Comparison of ENCODE assay signal across 8 cellular contexts in genomic region chr7:92833024-92833765, GRCh38. TPM values are rescaled to one million over a fixed set of nuclear protein-coding genes. Genes with fewer than 3 reads are reported as not detected.
A peak's percentile ranks its signal among the peaks of the same experiment; 100 is the strongest.
DNase-seq lines count a peak whose midpoint lies in the region; ATAC-seq and TF ChIP-seq lines count a peak whose summit lies in the region.

No MANE protein-coding gene starts in this region.

- H3K9ac ChIP-seq in SK-N-MC (ENCODE audit: insufficient read length) (peak overlapping the region; percentile 61), trophoblast cell (ENCODE audit: low read length) (peak overlapping the region; percentile 80)

- TF ChIP-seq CTCF in LNCaP clone FGC (IDR thresholded peaks at IDR 0.05; ENCODE audit: control insufficient read depth, extremely low read depth, insufficient read depth) (peak; percentile 96), upper lobe of left lung (IDR thresholded peaks at IDR 0.05) (peak; percentile 74 to 96 (median 93))

- peak overlapping the region; percentile 65 for H3K14ac ChIP-seq in trophoblast cell (ENCODE audit: low read length)

- H2AK5ac ChIP-seq in trophoblast cell (ENCODE audit: low read length), result no peak overlapping the region

- H3K9me3 Mint-ChIP-seq in activated naive CD4-positive, alpha-beta T cell treated with anti-CD3 and anti-CD28 coated beads, Interleukin-2, amount 50 U/mL, for 24 hours, result no peaks in the 10 kb centered on the region

- peaks cover 57% of the 10 kb centered on the region for H3K4me1 Mint-ChIP-seq in activated naive CD4-positive, alpha-beta T cell treated with anti-CD3 and anti-CD28 coated beads, Interleukin-2, amount 50 U/mL, for 24 hours

- peak overlapping the region; percentile 31 for H3K4ac ChIP-seq in trophoblast cell (ENCODE audit: low read depth, low read length)

- H3K27me3 ChIP-seq in trophoblast cell (ENCODE audit: insufficient read depth, low read length) (no peaks in the 10 kb centered on the region), upper lobe of left lung (no peaks in the 10 kb centered on the region)

- peak overlapping the region; percentile 95 for H3K4me2 ChIP-seq in trophoblast cell (ENCODE audit: low read length)

- H3K4me3 ChIP-seq in LNCaP clone FGC (ENCODE audit: low read depth, low read length), result peak overlapping the region; percentile 51
- peak overlapping the region; percentile 96 for H3K4me3 ChIP-seq in SK-N-MC
- H3K4me3 ChIP-seq in trophoblast cell (ENCODE audit: low read depth, low read length), result peak overlapping the region; percentile 92
- peak overlapping the region; percentile 67 to 92 (median 78) for H3K4me3 ChIP-seq in upper lobe of left lung

- peak overlapping the region; percentile 24 for H4K8ac ChIP-seq in trophoblast cell (ENCODE audit: low read depth, low read length)

- peak overlapping the region; percentile 66 for H2BK5ac ChIP-seq in trophoblast cell (ENCODE audit: low read depth, low read length, poor library complexity)

- H3K9me3 ChIP-seq in SK-N-MC (ENCODE audit: low read depth, low read length), result no peaks in the 10 kb centered on the region
- H3K9me3 ChIP-seq in trophoblast cell (ENCODE audit: insufficient read depth, low read depth, low read length), result no peaks in the 10 kb centered on the region
- H3K9me3 ChIP-seq in upper lobe of left lung, result no peaks in the 10 kb centered on the region

- no peak overlapping the region for H3K23ac ChIP-seq in trophoblast cell (ENCODE audit: low read length)

- intact Hi-C loops in Right ventricle myocardium superior (cut with DNase I), result loop anchor here (2.0 to 5.0 kb wide), 2 partner anchors 140 to 211 kb away; no protein-coding TSS in a partner anchor

- H3K27ac ChIP-seq in SK-N-MC, result no peak overlapping the region
- peak overlapping the region; percentile 74 for H3K27ac ChIP-seq in trophoblast cell (ENCODE audit: low read depth, low read length)
- peak overlapping the region; percentile 73 to 89 (median 87) for H3K27ac ChIP-seq in upper lobe of left lung

- no peaks in the 10 kb centered on the region for H3K36me3 ChIP-seq in SK-N-MC (ENCODE audit: insufficient read depth, low read length)
- peaks cover 0 to 2% of the 10 kb centered on the region in 2 experiments for H3K36me3 ChIP-seq in trophoblast cell (ENCODE audit: control insufficient read depth in 1 of 2, insufficient read depth in 2 of 2, low read length in 2 of 2)
- H3K36me3 ChIP-seq in upper lobe of left lung, result no peaks in the 10 kb centered on the region

- no peak for TF ChIP-seq EP300 in upper lobe of left lung (IDR thresholded peaks at IDR 0.05)

- peak overlapping the region; percentile 34 for H2BK12ac ChIP-seq in trophoblast cell (ENCODE audit: low read length)

- H3K79me1 ChIP-seq in trophoblast cell (ENCODE audit: low read length), result peaks cover 42% of the 10 kb centered on the region

- DNase-seq in G401 (ENCODE audit: low spot score), result peak; percentile 84
- DNase-seq in H4 (ENCODE audit: low spot score), result peak; percentile 93
- DNase-seq in LNCaP clone FGC (ENCODE audit: low read depth), result peak; percentile 41
- DNase-seq in SK-N-MC (ENCODE audit: low read depth, low spot score), result no peak
- DNase-seq in Right ventricle myocardium superior, result peak; percentile 91
- DNase-seq in trophoblast cell, result peak; percentile 65 to 85
- DNase-seq in upper lobe of left lung, result peak; percentile 93 to 95

- peak overlapping the region; percentile 64 for H3K18ac ChIP-seq in trophoblast cell (ENCODE audit: low read length)

- H3K4me3 Mint-ChIP-seq in activated naive CD4-positive, alpha-beta T cell treated with anti-CD3 and anti-CD28 coated beads, Interleukin-2, amount 50 U/mL, for 24 hours, result peak overlapping the region; percentile 98

- H2BK120ac ChIP-seq in trophoblast cell (ENCODE audit: insufficient read depth, low read length, poor library complexity), result peak overlapping the region; percentile 62

- peak in 1 of 4 donors; percentile 39 for TF ChIP-seq POLR2A in upper lobe of left lung (IDR thresholded peaks at IDR 0.05)

- no peaks in the 10 kb centered on the region for H3K27me3 Mint-ChIP-seq in activated naive CD4-positive, alpha-beta T cell treated with anti-CD3 and anti-CD28 coated beads, Interleukin-2, amount 50 U/mL, for 24 hours

- H3K4me1 ChIP-seq in trophoblast cell (ENCODE audit: control insufficient read depth in 1 of 2, insufficient read depth in 2 of 2, low read length in 2 of 2) (peaks cover 0 to 4% of the 10 kb centered on the region in 2 experiments), upper lobe of left lung (peaks cover 17 to 43% (median 27%) of the 10 kb centered on the region in 4 donors)

- ATAC-seq in Right ventricle myocardium superior (ENCODE audit: poor library complexity) (peak; percentile 84), upper lobe of left lung (ENCODE audit: low FRiP score in 2 of 2) (peak; percentile 81 to 93)

- H3K27ac Mint-ChIP-seq in activated naive CD4-positive, alpha-beta T cell treated with anti-CD3 and anti-CD28 coated beads, Interleukin-2, amount 50 U/mL, for 24 hours, result peak overlapping the region; percentile 99

- peak overlapping the region; percentile 33 for H2AFZ ChIP-seq in trophoblast cell (ENCODE audit: insufficient read depth, low read length, poor library complexity)

- H4K12ac ChIP-seq in trophoblast cell (ENCODE audit: low read depth, low read length), result peak overlapping the region; percentile 0

- peak overlapping the region; percentile 68 for H4K91ac ChIP-seq in trophoblast cell (ENCODE audit: low read depth, low read length)

- peaks cover 26% of the 10 kb centered on the region for H3K79me2 ChIP-seq in trophoblast cell (ENCODE audit: control insufficient read depth, insufficient read depth, low read length, poor library complexity)

- no CpG with 5 or more reads among the region's 83 CpGs for WGBS in trophoblast cell (ENCODE audit: extremely low coverage, insufficient coverage, insufficient read length)
- 0 to 1% methylated on average over 36 to 55 of the region's 83 CpGs for WGBS in upper lobe of left lung, 2 donors

- in situ Hi-C loops in G401 (cut with HindIII; ENCODE audit: low sequenced_read_pairs), result no loop called here

- H3K36me3 Mint-ChIP-seq in activated naive CD4-positive, alpha-beta T cell treated with anti-CD3 and anti-CD28 coated beads, Interleukin-2, amount 50 U/mL, for 24 hours, result peaks cover 38% of the 10 kb centered on the region

RNA-seq across cellular contexts. Expression of gene CDK6, which starts 3.2 kb away (rescaled TPM):
- 9.2 and 25.2 TPM in 2 replicates for total RNA-seq in G401 (2014; rRNA removed; shearing (Covaris generic))
- 49.2 and 59.7 TPM in 2 replicates for total RNA-seq in H4 (2014; rRNA removed; shearing (Covaris generic))
- total RNA-seq in Right ventricle myocardium superior, result 22.3 TPM
- polyA plus RNA-seq in trophoblast cell (2013), result 29.5 and 33.6 TPM in 2 replicates
- 10 to 100 TPM; 15.7 to 26.9 (median 19.9) TPM for total RNA-seq in upper lobe of left lung
